13 cellular contexts compared by ENCODE assay signal in genomic region chr10:66678521-66678920, GRCh38.
"Had no signal": no experiment of that assay in that cellular context is flagged by ENCODE, and none has a peak within 500 bp of the region (broad histone marks: within the 10 kb centered on the region; RNA-seq: fewer than 3 reads in every experiment).

No MANE protein-coding gene starts in this region.

- H3K27me3 Mint-ChIP-seq: activated B cell treated with CpG ODN at 0.5 μM for 24 hours; brain; stimulated activated naive CD8-positive, alpha-beta T cell treated with anti-CD3 and anti-CD28 coated beads, Interleukin-15, amount 100 ng/mL, for 72 hours; T-helper 17 cell had no signal

- ATAC-seq: gastroesophageal sphincter; stimulated activated naive CD8-positive, alpha-beta T cell treated with anti-CD3 and anti-CD28 coated beads, Interleukin-15, amount 100 ng/mL, for 72 hours; T-helper 17 cell had no signal

- H3K9me3 Mint-ChIP-seq: brain, endodermal cell had no signal

- H3K4me3 ChIP-seq: esophagus muscularis mucosa, gastroesophageal sphincter, thoracic aorta, uterus had no signal

- DNase-seq: activated B cell treated with CpG ODN at 0.5 μM for 24 hours; activated naive CD4-positive, alpha-beta T cell treated with anti-CD3 and anti-CD28 coated beads, Interleukin-2, amount 50 U/mL, for 16 hours; activated T-cell treated with anti-CD3 and anti-CD28 coated beads, Interleukin-2, amount 50 U/mL, for 1 hour; amniotic stem cell; endodermal cell; stimulated activated CD4-positive, alpha-beta T cell treated with anti-CD3 and anti-CD28 coated beads, Interleukin-4, amount 100 ng/mL, for 4 hours; stimulated activated naive CD8-positive, alpha-beta T cell treated with anti-CD3 and anti-CD28 coated beads, Interleukin-15, amount 100 ng/mL, for 72 hours; T-helper 17 cell; uterus had no signal

- H3K27me3 ChIP-seq: esophagus muscularis mucosa, gastroesophageal sphincter, uterus had no signal

- H3K36me3 Mint-ChIP-seq: brain had no signal

- H3K4me1 Mint-ChIP-seq: activated B cell treated with CpG ODN at 0.5 μM for 24 hours; brain; endodermal cell; stimulated activated naive CD8-positive, alpha-beta T cell treated with anti-CD3 and anti-CD28 coated beads, Interleukin-15, amount 100 ng/mL, for 72 hours; T-helper 17 cell had no signal

- H3K27ac ChIP-seq: esophagus muscularis mucosa, gastroesophageal sphincter, thoracic aorta, uterus had no signal

- H3K36me3 ChIP-seq: esophagus muscularis mucosa, gastroesophageal sphincter, thoracic aorta, uterus had no signal

- H3K4me3 Mint-ChIP-seq: activated B cell treated with CpG ODN at 0.5 μM for 24 hours; brain; endodermal cell; stimulated activated naive CD8-positive, alpha-beta T cell treated with anti-CD3 and anti-CD28 coated beads, Interleukin-15, amount 100 ng/mL, for 72 hours; T-helper 17 cell had no signal

- H3K4me1 ChIP-seq: esophagus muscularis mucosa, gastroesophageal sphincter, uterus had no signal

- H3K27ac Mint-ChIP-seq: activated B cell treated with CpG ODN at 0.5 μM for 24 hours; brain; endodermal cell; stimulated activated naive CD8-positive, alpha-beta T cell treated with anti-CD3 and anti-CD28 coated beads, Interleukin-15, amount 100 ng/mL, for 72 hours; T-helper 17 cell had no signal

- H3K9me3 ChIP-seq: esophagus muscularis mucosa, gastroesophageal sphincter, thoracic aorta, uterus had no signal
